In genomic region chr6:20221448-20221847, GRCh38 we compare ENCODE assay signal across 22 cellular contexts.
"Had no signal": no experiment of that assay in that cellular context is flagged by ENCODE, and none has a peak within 500 bp of the region (broad histone marks: within the 10 kb centered on the region; RNA-seq: fewer than 3 reads in every experiment).

No MANE protein-coding gene starts in this region.

- H3K36me3 ChIP-seq: breast epithelium, uterus had no signal

- H3K4me1 Mint-ChIP-seq: activated CD4-positive, alpha-beta memory T cell treated with anti-CD3 and anti-CD28 coated beads, Interleukin-2, amount 10 ng/mL, durations not matched to agents 7 days and 5 days; activated CD4-positive, alpha-beta T cell treated with anti-CD3 and anti-CD28 coated beads, Interleukin-2, amount 10 ng/mL, durations not matched to agents 24 days and 14 days; central memory CD8-positive, alpha-beta T cell; naive B cell had no signal

- H3K27ac Mint-ChIP-seq: activated CD4-positive, alpha-beta memory T cell treated with anti-CD3 and anti-CD28 coated beads, Interleukin-2, amount 10 ng/mL, durations not matched to agents 7 days and 5 days; activated CD4-positive, alpha-beta T cell treated with anti-CD3 and anti-CD28 coated beads, Interleukin-2, amount 10 ng/mL, durations not matched to agents 24 days and 14 days; activated naive CD4-positive, alpha-beta T cell treated with anti-CD3 and anti-CD28 coated beads, Interleukin-2, amount 50 U/mL, for 72 hours; activated T-cell treated with anti-CD3 and anti-CD28 coated beads, Interleukin-2, amount 50 U/mL, for 24 hours had no signal

- H3K4me1 ChIP-seq: breast epithelium, uterus had no signal

- H3K27ac ChIP-seq: breast epithelium, testis had no signal

- H3K27me3 Mint-ChIP-seq: activated CD4-positive, alpha-beta memory T cell treated with anti-CD3 and anti-CD28 coated beads, Interleukin-2, amount 10 ng/mL, durations not matched to agents 7 days and 5 days; activated T-cell treated with anti-CD3 and anti-CD28 coated beads, Interleukin-2, amount 50 U/mL, for 24 hours; central memory CD8-positive, alpha-beta T cell had no signal

- H3K4me3 ChIP-seq: breast epithelium, testis, uterus had no signal

- H3K9me3 ChIP-seq: breast epithelium, testis, uterus had no signal

- DNase-seq: activated CD4-positive, alpha-beta memory T cell treated with anti-CD3 and anti-CD28 coated beads, Interleukin-2, amount 10 ng/mL, durations not matched to agents 7 days and 5 days; activated CD4-positive, alpha-beta T cell treated with anti-CD3 and anti-CD28 coated beads, Interleukin-2, amount 10 ng/mL, durations not matched to agents 24 days and 14 days; activated CD4-positive, CD25-positive, alpha-beta regulatory T cell treated with anti-CD3 and anti-CD28 coated beads, Interleukin-2, amount 50 U/mL, for 72 hours; activated CD8-positive, alpha-beta memory T cell treated with anti-CD3 and anti-CD28 coated beads, Interleukin-2, amount 50 U/mL, for 48 hours; activated gamma-delta T cell treated with Interleukin-2 at 50 U/mL for 16 hours; activated T-cell treated with anti-CD3 and anti-CD28 coated beads, Interleukin-2, amount 50 U/mL, for 24 hours; dermis blood vessel endothelial cell; effector CD8-positive, alpha-beta T cell; islet precursor cell; mammary epithelial cell; naive B cell; right cardiac atrium; stimulated activated CD4-positive, alpha-beta T cell treated with anti-CD3 and anti-CD28 coated beads, Interleukin-2, amount 100 ng/mL, for 48 hours; stimulated activated naive CD4-positive, alpha-beta T cell treated with Interleukin-2 at 50 U/mL for 16 hours; T-helper 2 cell; testis; trophoblast cell; uterus had no signal

- H3K27me3 ChIP-seq: breast epithelium, testis, uterus had no signal

- H3K4me3 Mint-ChIP-seq: activated CD4-positive, alpha-beta memory T cell treated with anti-CD3 and anti-CD28 coated beads, Interleukin-2, amount 10 ng/mL, durations not matched to agents 7 days and 5 days; activated CD4-positive, alpha-beta T cell treated with anti-CD3 and anti-CD28 coated beads, Interleukin-2, amount 10 ng/mL, durations not matched to agents 24 days and 14 days; activated T-cell treated with anti-CD3 and anti-CD28 coated beads, Interleukin-2, amount 50 U/mL, for 24 hours; central memory CD8-positive, alpha-beta T cell; naive B cell; neural crest cell had no signal

- H3K36me3 Mint-ChIP-seq: activated naive CD4-positive, alpha-beta T cell treated with anti-CD3 and anti-CD28 coated beads, Interleukin-2, amount 50 U/mL, for 72 hours; naive B cell had no signal

- H3K9me3 Mint-ChIP-seq: activated CD4-positive, alpha-beta memory T cell treated with anti-CD3 and anti-CD28 coated beads, Interleukin-2, amount 10 ng/mL, durations not matched to agents 7 days and 5 days; activated CD4-positive, alpha-beta T cell treated with anti-CD3 and anti-CD28 coated beads, Interleukin-2, amount 10 ng/mL, durations not matched to agents 24 days and 14 days; activated naive CD4-positive, alpha-beta T cell treated with anti-CD3 and anti-CD28 coated beads, Interleukin-2, amount 50 U/mL, for 72 hours; activated T-cell treated with anti-CD3 and anti-CD28 coated beads, Interleukin-2, amount 50 U/mL, for 24 hours; central memory CD8-positive, alpha-beta T cell; naive B cell; neural crest cell had no signal
